ENCODE assay signal across 11 cellular contexts in the genomic region with DNA sequence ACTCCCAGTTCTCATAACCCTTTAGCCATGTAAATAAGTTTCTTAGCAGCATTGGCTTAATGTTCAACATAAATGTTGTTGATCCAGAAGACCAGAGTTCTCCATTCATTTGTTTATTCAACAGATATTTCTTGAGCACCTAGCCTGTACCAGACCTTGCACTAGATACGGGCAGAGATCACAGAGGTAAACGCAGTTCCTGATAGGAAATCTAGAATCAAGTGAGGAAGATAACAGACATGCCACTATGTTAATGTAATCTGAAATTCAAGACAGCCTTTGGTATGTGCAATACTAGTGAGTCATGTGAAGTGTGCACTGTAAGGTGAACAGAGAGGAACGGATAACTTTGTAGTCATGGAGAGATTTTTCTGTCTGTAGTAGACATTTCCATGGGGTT. TPM values are rescaled to one million over a fixed set of nuclear protein-coding genes. Genes with fewer than 3 reads are reported as not detected.
DNase-seq lines count a peak whose midpoint lies in the region; ATAC-seq, FAIRE-seq and TF ChIP-seq lines count a peak whose summit lies in the region.
"Had no signal": no experiment of that assay in that cellular context is flagged by ENCODE, and none has a peak within 500 bp of the region (broad histone marks: within the 10 kb centered on the region; RNA-seq: fewer than 3 reads in every experiment).

No MANE protein-coding gene starts in this region.

- H3K36me3 Mint-ChIP-seq in T-cell = peaks cover 40% of the 10 kb centered on the region

- peaks cover 78% of the 10 kb centered on the region for H3K79me2 ChIP-seq in fibroblast of lung (ENCODE audit: control insufficient read depth, insufficient read depth, low read length)

- H3K27me3 ChIP-seq in RWPE2 (ENCODE audit: insufficient read depth, poor library complexity, severe bottlenecking) = peaks cover 5% of the 10 kb centered on the region
- peaks cover 4% of the 10 kb centered on the region for H3K27me3 ChIP-seq in fibroblast of lung (ENCODE audit: control insufficient read depth, insufficient read depth, low read length)
- H3K27me3 ChIP-seq in upper lobe of right lung = peaks cover 14% of the 10 kb centered on the region

- ATAC-seq in RWPE2 (ENCODE audit: low read depth) (peak; percentile 40), upper lobe of right lung (no peak), T-cell (replicated peaks in 1 of 4) (no peak)

- no peak overlapping the region for H3K4me3 ChIP-seq in RWPE2 (ENCODE audit: severe bottlenecking)
- peak overlapping the region in 1 of 4 experiments; percentile 17 for H3K4me3 ChIP-seq in fibroblast of lung (replicated peaks in 1 of 4; ENCODE audit: control extremely low read depth in 1 of 4, insufficient read depth in 1 of 4, low read depth in 3 of 4, low read length in 4 of 4)
- no peak overlapping the region for H3K4me3 ChIP-seq in upper lobe of right lung
- H3K4me3 ChIP-seq: left ventricle myocardium inferior had no signal

- intact Hi-C loops in upper lobe of right lung (cut with DNase I) = no loop called here

- H3K4me2 ChIP-seq in fibroblast of lung (ENCODE audit: extremely low read depth, insufficient read depth, low read length) = peak overlapping the region; percentile 61

- H3K27ac Mint-ChIP-seq in T-cell = peak overlapping the region in 1 of 2 donors; percentile 1

- no peaks in the 10 kb centered on the region for H3K9me3 ChIP-seq in RWPE2 (ENCODE audit: severe bottlenecking)
- no peaks in the 10 kb centered on the region for H3K9me3 ChIP-seq in fibroblast of lung (ENCODE audit: control insufficient read depth, insufficient read depth, low read depth, low read length)
- no peaks in the 10 kb centered on the region for H3K9me3 ChIP-seq in upper lobe of right lung
- H3K9me3 ChIP-seq: left ventricle myocardium inferior had no signal

- no peaks in the 10 kb centered on the region for H3K9me3 Mint-ChIP-seq in T-cell

- H4K20me1 ChIP-seq in fibroblast of lung (ENCODE audit: control insufficient read depth, extremely low read depth, insufficient read depth, low read length) = peaks cover 2% of the 10 kb centered on the region

- CTCF ChIA-PET in T-cell (lab: Charles Lee) = interaction anchor here in 1 of 2 donors (1.1 kb wide), 1 partner anchor 11 kb away, joined by 3 read pairs; no protein-coding TSS in a partner anchor

- peaks cover 0 to 4% of the 10 kb centered on the region in 2 donors for H3K27me3 Mint-ChIP-seq in T-cell

- no peak overlapping the region for H3K9ac ChIP-seq in fibroblast of lung (ENCODE audit: insufficient read depth, low read length)

- H3K4me1 ChIP-seq in RWPE2 (ENCODE audit: insufficient read depth, poor library complexity, severe bottlenecking) (peaks cover 38% of the 10 kb centered on the region), fibroblast of lung (ENCODE audit: control insufficient read depth, extremely low read depth, insufficient read depth, low read length) (peaks cover 4% of the 10 kb centered on the region), upper lobe of right lung (peaks cover 18% of the 10 kb centered on the region)

- H3K4me1 Mint-ChIP-seq in T-cell = peaks cover 79 to 89% (median 83%) of the 10 kb centered on the region in 3 donors

- H2AFZ ChIP-seq in fibroblast of lung (ENCODE audit: low read length) = no peak overlapping the region

- H3K4me3 Mint-ChIP-seq in T-cell = peak overlapping the region in 1 of 3 donors; percentile 4

- H3K27ac ChIP-seq in RWPE2 (ENCODE audit: poor library complexity, severe bottlenecking) = peak overlapping the region; percentile 79
- no peak overlapping the region for H3K27ac ChIP-seq in fibroblast of lung (ENCODE audit: insufficient read depth, low read length)
- H3K27ac ChIP-seq in upper lobe of right lung = no peak overlapping the region
- H3K27ac ChIP-seq: left ventricle myocardium inferior had no signal

- H3K36me3 ChIP-seq in RWPE2 (ENCODE audit: low read depth) (peaks cover 74% of the 10 kb centered on the region), fibroblast of lung (ENCODE audit: control insufficient read depth, insufficient read depth, low read length) (peaks cover 7% of the 10 kb centered on the region), upper lobe of right lung (peaks cover 46% of the 10 kb centered on the region)

- POLR2A ChIA-PET in T-cell (lab: Charles Lee) = interaction anchor here in 1 of 2 donors (1.0 kb wide), 1 partner anchor 9 kb away, joined by 3 read pairs; no protein-coding TSS in a partner anchor

- FAIRE-seq in GM19239 (lab: Jason Lieb, UNC) = peak; percentile 58

- no peak for TF ChIP-seq CTCF in RWPE2 (IDR thresholded peaks at IDR 0.05; ENCODE audit: poor library complexity, severe bottlenecking)
- no peak for TF ChIP-seq CTCF in fibroblast of lung (conservative IDR thresholded peaks at IDR 0.05 in 1 of 2, IDR thresholded peaks at IDR 0.05 in 1 of 2; ENCODE audit: low read depth in 1 of 2, low read length in 2 of 2)
- no peak for TF ChIP-seq CTCF in upper lobe of right lung (IDR thresholded peaks at IDR 0.05)

- DNase-seq in AML-193 (lab: John Stamatoyannopoulos, UW) = peak; percentile 26 to 41
- no peak for DNase-seq in GM19239 (ENCODE audit: insufficient read length, low spot score)
- no peak for DNase-seq in RWPE2 (ENCODE audit: low spot score)
- peak; percentile 40 to 76 for DNase-seq in fibroblast of lung (ENCODE audit: low read depth in 2 of 2)
- no peak for DNase-seq in upper lobe of right lung
- no peak for DNase-seq in T1000 (lab: John Stamatoyannopoulos, UW)
- DNase-seq in T-cell = no peak
- DNase-seq in superior temporal gyrus (ENCODE audit: extremely low spot score) = no peak
- DNase-seq: GDM1, left ventricle myocardium inferior, NCI-H1048 had no signal

RNA-seq across cellular contexts. Expression of gene BUB3, which starts 3.0 kb away (rescaled TPM):
- total RNA-seq in fibroblast of lung (98.9 and 195 TPM in 2 replicates), upper lobe of right lung (61.8 TPM), T-cell (100 to 1,000 TPM; 116 to 139 (median 127) TPM)
- polyA plus RNA-seq in fibroblast of lung = 121 and 229 TPM in 2 replicates
- 88.0 and 168 TPM in 2 replicates for polyA plus RNA-seq in fibroblast of lung (2012)
- polyA minus RNA-seq in fibroblast of lung (ENCODE audit: low replicate concordance) = 197 and 434 TPM in 2 replicates

RNA-seq across cellular contexts. Expression of gene HMX2, which starts 9.3 kb away (rescaled TPM):
- total RNA-seq in fibroblast of lung (not detected in 2 replicates), upper lobe of right lung (not detected), T-cell (not detected)
- polyA plus RNA-seq in fibroblast of lung = not detected in 2 replicates
- not detected in 2 replicates for polyA plus RNA-seq in fibroblast of lung (2012)
- not detected in 2 replicates for polyA minus RNA-seq in fibroblast of lung (ENCODE audit: low replicate concordance)
- total RNA-seq: left ventricle myocardium inferior had no signal

RNA-seq across cellular contexts. Expression of gene HMX3, which starts 21.4 kb away (rescaled TPM):
- total RNA-seq in fibroblast of lung (not detected in 2 replicates), upper lobe of right lung (not detected), T-cell (under 1 TPM in 1 of 5 donors, not detected in 4; 0.33 TPM)
- not detected in 2 replicates for polyA plus RNA-seq in fibroblast of lung
- not detected in 2 replicates for polyA plus RNA-seq in fibroblast of lung (2012)
- polyA minus RNA-seq in fibroblast of lung (ENCODE audit: low replicate concordance) = not detected in 2 replicates
- total RNA-seq: left ventricle myocardium inferior had no signal

Comparison
In these comparisons a context has a peak if more than half of its experiments do, and no peak if none do; other contexts are left out.
1. DNase-seq: peak in AML-193 (2 of 2) and fibroblast of lung (2 of 2); none in GM19239 (single experiment), RWPE2 (single experiment), upper lobe of right lung (single experiment), T1000 (single experiment), T-cell (0 of 34) and superior temporal gyrus (single experiment).